13 cellular contexts compared by ENCODE assay signal in the genomic region with DNA sequence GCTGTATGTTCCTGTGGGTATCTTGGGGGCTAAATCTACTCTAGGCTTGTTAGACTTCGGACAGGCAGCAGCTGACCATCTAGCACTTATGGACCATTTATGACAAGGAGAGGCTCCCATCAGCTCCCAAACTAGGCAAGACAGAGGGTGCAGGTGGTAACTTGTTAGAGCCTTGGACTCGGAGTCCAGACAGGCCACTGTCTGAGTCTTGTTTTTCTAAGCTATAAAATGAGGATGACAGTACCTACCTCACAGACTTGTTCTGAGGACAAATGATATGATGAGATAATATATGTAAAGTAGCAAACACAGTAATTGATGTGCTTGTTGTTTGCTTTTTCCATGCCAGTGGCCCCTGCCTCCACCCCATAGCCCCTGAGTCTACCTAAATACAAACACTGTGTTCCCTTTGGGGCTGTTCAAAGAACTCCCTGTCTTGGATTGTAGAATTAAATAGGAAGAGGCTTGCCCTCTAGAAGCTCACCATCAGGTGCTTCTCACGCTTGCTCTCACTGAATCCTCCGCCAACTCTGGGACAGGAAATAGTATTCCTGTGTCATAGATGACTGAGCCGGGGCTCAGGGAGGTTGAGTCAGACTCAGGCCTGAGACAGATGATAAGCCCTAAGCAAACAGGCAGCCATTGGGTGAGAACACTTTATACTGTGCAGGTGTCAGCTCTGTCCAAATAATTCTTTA. TPM values are rescaled to one million over a fixed set of nuclear protein-coding genes. Genes with fewer than 3 reads are reported as not detected.
DNase-seq lines count a peak whose midpoint lies in the region; ATAC-seq and TF ChIP-seq lines count a peak whose summit lies in the region.
"Had no signal": no experiment of that assay in that cellular context is flagged by ENCODE, and none has a peak within 500 bp of the region (broad histone marks: within the 10 kb centered on the region; RNA-seq: fewer than 3 reads in every experiment).

No MANE protein-coding gene starts in this region.

- H3K4me2 ChIP-seq in hepatocyte: peak overlapping the region; percentile 7

- H3K4me3 Mint-ChIP-seq in HFFc6: no peak overlapping the region

- no peak overlapping the region for H3K4me3 ChIP-seq in adipocyte (ENCODE audit: low read length)
- no peak overlapping the region for H3K4me3 ChIP-seq in hepatocyte
- H3K4me3 ChIP-seq: uterus had no signal

- TF ChIP-seq CTCF in HFFc6 (IDR thresholded peaks at IDR 0.05) (no peak), hepatocyte (IDR thresholded peaks at IDR 0.05; ENCODE audit: poor library complexity) (no peak)

- H3K9me3 Mint-ChIP-seq in HFFc6: no peaks in the 10 kb centered on the region

- H3K4me1 ChIP-seq in adipocyte (ENCODE audit: control insufficient read depth, insufficient read depth, low read length) (peaks cover 3% of the 10 kb centered on the region), hepatocyte (ENCODE audit: insufficient read depth) (peaks cover 7% of the 10 kb centered on the region)

- H3K9me3 ChIP-seq in adipocyte (ENCODE audit: control insufficient read depth, low read length) (no peaks in the 10 kb centered on the region), hepatocyte (ENCODE audit: low read depth) (no peaks in the 10 kb centered on the region)
- H3K9me3 ChIP-seq: uterus had no signal

- DNase-seq in A172 (ENCODE audit: low spot score) (peak; percentile 57), HFFc6 (peak; percentile 25), adipocyte (ENCODE audit: low read depth) (peak; percentile 18), hepatocyte (ENCODE audit: low spot score) (peak; percentile 53), SHP77 treated with DMSO at 0.1 percent for 48 hours (lab: John Stamatoyannopoulos, UW) (no peak), NCI-H146 (lab: John Stamatoyannopoulos, UW) (no peak), cerebellar cortex (ENCODE audit: low spot score) (no peak)
- DNase-seq: amygdala; effector memory CD4-positive, alpha-beta T cell; occipital lobe; SIG-M5 had no signal

- H3K9me2 ChIP-seq in hepatocyte (replicated peaks; ENCODE audit: insufficient read depth): no peaks in the 10 kb centered on the region

- no peaks in the 10 kb centered on the region for H4K20me1 ChIP-seq in hepatocyte (ENCODE audit: insufficient read depth, poor library complexity, severe bottlenecking)

- no peaks in the 10 kb centered on the region for H3K36me3 Mint-ChIP-seq in HFFc6 (ENCODE audit: low read depth)

- H3K79me2 ChIP-seq in hepatocyte: no peaks in the 10 kb centered on the region

- peak overlapping the region; percentile 44 for H3K27ac ChIP-seq in hepatocyte

- no peak for ATAC-seq in GM19035 (IDR thresholded peaks at IDR 0.05; ENCODE audit: unreplicated experiment)

- 72% methylated on average over 5 of the region's 5 CpGs for WGBS in hepatocyte (ENCODE audit: low lambda C conversion rate, missing lambda C conversion rate)

- H3K36me3 ChIP-seq in adipocyte (ENCODE audit: control insufficient read depth, insufficient read depth, low read length, severe bottlenecking) (no peaks in the 10 kb centered on the region), hepatocyte (replicated peaks; ENCODE audit: insufficient read depth, low read depth) (no peaks in the 10 kb centered on the region)
- H3K36me3 ChIP-seq: uterus had no signal

- H3K27me3 Mint-ChIP-seq in HFFc6 (ENCODE audit: insufficient read depth): peaks cover 26% of the 10 kb centered on the region

- peaks cover 17% of the 10 kb centered on the region for H3K4me1 Mint-ChIP-seq in HFFc6 (ENCODE audit: low read depth)

- H3K27me3 ChIP-seq in adipocyte (replicated peaks; ENCODE audit: control insufficient read depth, insufficient read depth, low read length): peaks cover 35% of the 10 kb centered on the region
- H3K27me3 ChIP-seq in hepatocyte: no peaks in the 10 kb centered on the region
- H3K27me3 ChIP-seq: uterus had no signal

- no peak overlapping the region for H3K9ac ChIP-seq in adipocyte (ENCODE audit: low read length)

- no peak overlapping the region for H2AFZ ChIP-seq in hepatocyte

- no peak overlapping the region for H3K27ac Mint-ChIP-seq in HFFc6

RNA-seq across cellular contexts. Expression of gene EPHB3, which starts 58.7 kb away (rescaled TPM):
- total RNA-seq in A172 (2014; rRNA removed; shearing (Covaris generic)): 1.1 and 1.4 TPM in 2 replicates
- 1 to 10 TPM; 3.0 to 6.6 (median 3.6) TPM for total RNA-seq in HFFc6 (2021; fragmentation: NEBNext Ultra II Directional; extraction: Animal tissue kit (Norgen Biotek cat#: 25700))
- total RNA-seq in hepatocyte: 5.2 and 11.0 TPM in 2 replicates
- polyA plus RNA-seq in hepatocyte: 21.2 and 22.0 TPM in 2 replicates

Comparison
In these comparisons a context has a peak if more than half of its experiments do, and no peak if none do; other contexts are left out.
1. DNase-seq: peak in A172 (single experiment), HFFc6 (single experiment), adipocyte (single experiment) and hepatocyte (single experiment); none in SHP77 treated with DMSO at 0.1 percent for 48 hours (single experiment), NCI-H146 (single experiment) and cerebellar cortex (single experiment).